In the genomic region with DNA sequence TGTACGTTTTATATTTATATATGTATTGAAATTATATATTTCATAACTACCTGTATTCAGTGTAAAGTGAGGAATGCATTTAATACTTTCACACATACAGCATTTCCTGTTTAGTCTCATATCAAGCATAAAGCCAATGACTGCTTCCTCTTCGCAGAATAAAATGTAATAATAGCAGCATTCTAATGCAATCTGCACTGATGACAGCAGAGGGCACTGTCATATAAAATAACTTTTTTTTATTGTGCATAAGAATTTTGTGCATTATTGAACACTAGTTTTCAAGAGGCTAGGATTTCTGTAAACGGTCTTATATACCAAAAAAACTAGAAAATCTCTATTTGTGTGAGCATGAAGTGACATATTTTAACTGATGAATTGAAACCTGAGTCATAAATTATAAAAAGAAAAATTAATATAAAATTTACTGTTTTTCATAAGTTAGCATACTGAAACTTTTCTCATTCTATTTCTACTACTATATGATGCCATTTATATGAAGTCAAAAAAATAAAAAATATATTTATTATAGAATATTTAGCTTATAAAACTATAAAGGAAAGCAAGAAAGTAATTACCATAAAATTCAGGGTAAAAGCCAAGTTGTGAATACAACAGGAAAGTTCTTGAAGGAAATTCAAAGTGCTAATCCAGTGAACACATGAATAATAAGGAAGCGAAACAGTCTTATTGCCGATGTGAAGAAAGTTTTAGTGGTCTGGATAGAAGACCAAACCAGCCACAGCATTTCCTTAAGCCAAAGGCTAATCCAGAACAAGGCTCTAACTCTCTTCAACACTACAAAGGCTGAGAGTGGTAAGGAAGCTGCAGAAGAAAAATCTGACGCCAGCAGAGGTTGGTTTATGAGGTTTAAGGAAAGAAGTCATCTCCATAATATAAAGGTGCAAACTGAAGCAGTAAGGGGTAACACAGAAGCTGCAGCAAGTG, we compare ENCODE assay signal across 8 cellular contexts. TPM values are rescaled to one million over a fixed set of nuclear protein-coding genes. Genes with fewer than 3 reads are reported as not detected.
DNase-seq lines count a peak whose midpoint lies in the region; ATAC-seq, FAIRE-seq and TF ChIP-seq lines count a peak whose summit lies in the region.

No MANE protein-coding gene starts in this region.

- H3K79me2 ChIP-seq in neural progenitor cell (ENCODE audit: low read depth) = peaks cover 20% of the 10 kb centered on the region

- POLR2A ChIA-PET in A549 (lab: Yijun Ruan, JAX) = no interaction called here

- peaks cover 5% of the 10 kb centered on the region for H3K36me3 ChIP-seq in neural progenitor cell

- CTCF ChIA-PET in A549 (lab: Yijun Ruan, JAX) = interaction anchor here (0.7 to 2.7 kb wide), 14 partner anchors 9 to 236 kb away, joined by 3 to 16 read pairs (median 4); no protein-coding TSS in a partner anchor

- H3K27me3 Mint-ChIP-seq in activated CD4-positive, alpha-beta T cell treated with anti-CD3 and anti-CD28 coated beads, Interleukin-2, amount 10 ng/mL, durations not matched to agents 24 days and 14 days = no peaks in the 10 kb centered on the region
- no peaks in the 10 kb centered on the region for H3K27me3 Mint-ChIP-seq in neural progenitor cell (ENCODE audit: insufficient read depth, low read depth)

- ATAC-seq in A549 (peak in 1 of 2 experiments; percentile 34; a peak in 1 of 6 replicates), HG02763 (IDR thresholded peaks at IDR 0.05; ENCODE audit: unreplicated experiment) (peak; percentile 58), esophagus mucosa (peak; percentile 84)

- no peaks in the 10 kb centered on the region for H3K4me1 ChIP-seq in A549
- H3K4me1 ChIP-seq in neural progenitor cell = peaks cover 2% of the 10 kb centered on the region

- peaks cover 22% of the 10 kb centered on the region for H3K36me3 Mint-ChIP-seq in activated CD4-positive, alpha-beta T cell treated with anti-CD3 and anti-CD28 coated beads, Interleukin-2, amount 10 ng/mL, durations not matched to agents 24 days and 14 days (ENCODE audit: low read depth)
- H3K36me3 Mint-ChIP-seq in neural progenitor cell = peaks cover 27% of the 10 kb centered on the region

- peaks cover 6% of the 10 kb centered on the region for H3K4me1 Mint-ChIP-seq in activated CD4-positive, alpha-beta T cell treated with anti-CD3 and anti-CD28 coated beads, Interleukin-2, amount 10 ng/mL, durations not matched to agents 24 days and 14 days
- H3K4me1 Mint-ChIP-seq in neural progenitor cell = no peaks in the 10 kb centered on the region

- H3K9ac ChIP-seq in neural progenitor cell = no peak overlapping the region

- H3K9me3 Mint-ChIP-seq in activated CD4-positive, alpha-beta T cell treated with anti-CD3 and anti-CD28 coated beads, Interleukin-2, amount 10 ng/mL, durations not matched to agents 24 days and 14 days = peaks cover 2% of the 10 kb centered on the region
- peaks cover 18% of the 10 kb centered on the region for H3K9me3 Mint-ChIP-seq in neural progenitor cell

- TF ChIP-seq POLR2A in A549 (IDR thresholded peaks at IDR 0.05; ENCODE audit: low read length) = no peak

- no peak overlapping the region for H3K4me2 ChIP-seq in A549
- no peak overlapping the region for H3K4me2 ChIP-seq in neural progenitor cell

- H3K27ac ChIP-seq in A549 (no peak overlapping the region), neural progenitor cell (no peak overlapping the region)

- no peak overlapping the region for H3K4me3 Mint-ChIP-seq in activated CD4-positive, alpha-beta T cell treated with anti-CD3 and anti-CD28 coated beads, Interleukin-2, amount 10 ng/mL, durations not matched to agents 24 days and 14 days
- no peak overlapping the region for H3K4me3 Mint-ChIP-seq in neural progenitor cell

- no peak for FAIRE-seq in A549 (lab: Jason Lieb, UNC)

- H3K4me3 ChIP-seq in A549 (no peak overlapping the region), GM12864 (ENCODE audit: low read depth, low read length) (no peak overlapping the region), neural progenitor cell (no peak overlapping the region)

- no peaks in the 10 kb centered on the region for H3K27me3 ChIP-seq in neural progenitor cell

- TF ChIP-seq RAD21 in A549 (conservative IDR thresholded peaks at IDR 0.05 in 1 of 2, IDR thresholded peaks at IDR 0.05 in 1 of 2) = peak; percentile 72 to 76

- TF ChIP-seq CTCF in A549 (IDR thresholded peaks at IDR 0.05) (peak; percentile 74), GM12864 (IDR thresholded peaks at IDR 0.05; ENCODE audit: low read depth, low read length, missing control alignments) (peak; percentile 51), neural progenitor cell (IDR thresholded peaks at IDR 0.05) (peak; percentile 72)

- intact Hi-C loops in activated CD4-positive, alpha-beta T cell treated with anti-CD3 and anti-CD28 coated beads, Interleukin-2, amount 10 ng/mL, durations not matched to agents 24 days and 14 days (cut with micrococcal nuclease) = loop anchor here (2.0 kb wide), 2 partner anchors 162 to 236 kb away; no protein-coding TSS in a partner anchor

- WGBS in A549 (ENCODE audit: missing lambda C conversion rate) = 42% methylated on average over 6 of the region's 6 CpGs

- peak; percentile 20 to 44 for DNase-seq in A549 (ENCODE audit: low read depth in 1 of 2, low spot score in 1 of 2)
- peak; percentile 19 for DNase-seq in GM12864 (ENCODE audit: low read depth)
- peak; percentile 39 for DNase-seq in NCI-H2029 (lab: John Stamatoyannopoulos, UW)
- DNase-seq in activated CD4-positive, alpha-beta T cell treated with anti-CD3 and anti-CD28 coated beads, Interleukin-2, amount 10 ng/mL, durations not matched to agents 24 days and 14 days = peak; percentile 81
- DNase-seq in neural progenitor cell (ENCODE audit: low spot score) = peak; percentile 25
- no peak for DNase-seq in cerebellar nuclear complex (lab: John Stamatoyannopoulos, UW)

- peaks cover 13% of the 10 kb centered on the region for H4K20me1 ChIP-seq in neural progenitor cell (ENCODE audit: low read depth)

- TF ChIP-seq EP300 in A549 (IDR thresholded peaks at IDR 0.05) = no peak

- H3K9me3 ChIP-seq in A549 (peaks cover 1% of the 10 kb centered on the region; the same call in 1 of the 3 replicates), neural progenitor cell (ENCODE audit: low read depth) (no peaks in the 10 kb centered on the region)

- no peak overlapping the region for H2AFZ ChIP-seq in neural progenitor cell (replicated peaks)

- H3F3A ChIP-seq in neural progenitor cell (ENCODE audit: low read depth) = peaks cover 1% of the 10 kb centered on the region

- no peak overlapping the region for H3K27ac Mint-ChIP-seq in activated CD4-positive, alpha-beta T cell treated with anti-CD3 and anti-CD28 coated beads, Interleukin-2, amount 10 ng/mL, durations not matched to agents 24 days and 14 days
- peak overlapping the region; percentile 34 for H3K27ac Mint-ChIP-seq in neural progenitor cell

TF ChIP-seq in A549, 52 proteins besides CTCF, POLR2A, EP300 and RAD21:
- TF ChIP-seq ZC3H11A (IDR thresholded peaks at IDR 0.05) (no peak), SMC3 (IDR thresholded peaks at IDR 0.05) (peak; percentile 75), NR3C1 (IDR thresholded peaks at IDR 0.05) (no peak)
TF ChIP-seq in A549: peak in this region for 1.

RNA-seq across cellular contexts. Expression of a gene that starts 36.3 kb away (rescaled TPM):
- 31.9 and 33.2 TPM in 2 replicates for polyA plus RNA-seq in A549 (2011; rRNA removed)
- 6.7 and 6.8 TPM in 2 replicates for polyA plus RNA-seq in A549 (2012; cell fraction: cytosol; rRNA removed)
- polyA plus RNA-seq in A549 (2012; cell fraction: nucleus; rRNA removed) = 6.5 and 10.4 TPM in 2 replicates
- 15.7 to 19.0 TPM (median 18.9 TPM) in 3 replicates for polyA plus RNA-seq in A549 (2017; fragmentation: RNase III; extraction: RNeasy Plus Mini Kit Qiagen cat#74134 plus additional on column Dnase treatment)
- polyA minus RNA-seq in A549 (2011; rRNA and poly(A)+ RNA removed) = 14.9 and 15.3 TPM in 2 replicates
- total RNA-seq in activated CD4-positive, alpha-beta T cell treated with anti-CD3 and anti-CD28 coated beads, Interleukin-2, amount 10 ng/mL, durations not matched to agents 24 days and 14 days = 16.7 and 18.4 TPM in 2 replicates
- total RNA-seq in esophagus mucosa = 14.3 TPM
- 63.3 and 115 TPM in 2 replicates for total RNA-seq in neural progenitor cell (ENCODE audit: low replicate concordance)

RNA-seq across cellular contexts. Expression of a gene that starts 40.4 kb away (rescaled TPM):
- polyA plus RNA-seq in A549 (2011; rRNA removed) (37.8 and 53.4 TPM in 2 replicates), A549 (2017; fragmentation: RNase III; extraction: RNeasy Plus Mini Kit Qiagen cat#74134 plus additional on column Dnase treatment) (57.6 to 71.9 TPM (median 64.3 TPM) in 3 replicates)
- 15.2 and 15.3 TPM in 2 replicates for polyA plus RNA-seq in A549 (2012; cell fraction: cytosol; rRNA removed)
- 3.7 and 5.3 TPM in 2 replicates for polyA plus RNA-seq in A549 (2012; cell fraction: nucleus; rRNA removed)
- 11.4 and 16.0 TPM in 2 replicates for polyA minus RNA-seq in A549 (2011; rRNA and poly(A)+ RNA removed)
- total RNA-seq in activated CD4-positive, alpha-beta T cell treated with anti-CD3 and anti-CD28 coated beads, Interleukin-2, amount 10 ng/mL, durations not matched to agents 24 days and 14 days = 60.2 and 63.1 TPM in 2 replicates
- total RNA-seq in esophagus mucosa (32.8 TPM), neural progenitor cell (ENCODE audit: low replicate concordance) (75.9 and 81.9 TPM in 2 replicates)

Comparison
In these comparisons a context has a peak if more than half of its experiments do, and no peak if none do; other contexts are left out.
1. DNase-seq: peak in A549 (2 of 2), GM12864 (single experiment), NCI-H2029 (single experiment), activated CD4-positive, alpha-beta T cell treated with anti-CD3 and anti-CD28 coated beads, Interleukin-2, amount 10 ng/mL, durations not matched to agents 24 days and 14 days (single experiment) and neural progenitor cell (single experiment); none in cerebellar nuclear complex (0 of 2).
2. Peak in every context shown above with its lines, with median percentiles within 50 percentile points of each other: CTCF ChIP-seq.